9 cellular contexts compared by ENCODE assay signal in the genomic region with DNA sequence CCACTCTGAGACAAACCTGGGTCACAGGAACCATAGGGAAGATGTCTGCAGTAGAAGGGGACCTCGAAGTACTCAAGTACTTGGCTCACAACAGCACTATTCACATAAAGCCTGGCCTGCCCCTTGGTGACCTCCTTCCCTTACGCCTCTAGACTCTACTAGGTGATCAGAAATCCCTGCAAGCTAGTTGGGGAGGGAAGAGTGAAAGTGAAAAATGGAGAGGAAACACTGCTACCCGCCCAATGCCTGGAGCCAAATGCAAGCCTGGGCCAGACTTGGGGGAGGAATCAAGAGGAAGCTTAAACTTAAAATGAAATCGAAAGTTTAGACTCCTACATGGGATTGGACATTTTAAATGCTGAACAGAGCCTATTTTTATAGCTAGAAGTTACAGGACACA. TPM values are rescaled to one million over a fixed set of nuclear protein-coding genes. Genes with fewer than 3 reads are reported as not detected.
DNase-seq lines count a peak whose midpoint lies in the region; ATAC-seq and TF ChIP-seq lines count a peak whose summit lies in the region.
"Not testable (repeated sequence)": the region's sequence is repeated elsewhere in the genome, so short reads cannot be mapped to it uniquely, and the experiment has no call there.
"Had no signal": no experiment of that assay in that cellular context is flagged by ENCODE, and none has a peak within 500 bp of the region (broad histone marks: within the 10 kb centered on the region; RNA-seq: fewer than 3 reads in every experiment).

No MANE protein-coding gene starts in this region.

- not testable (repeated sequence) for H3K36me3 Mint-ChIP-seq in activated CD8-positive, alpha-beta T cell treated with anti-CD3 and anti-CD28 coated beads, Interleukin-2, amount 10 ng/mL, durations not matched to agents 7 days and 5 days (ENCODE audit: low read depth)

- H3K4me1 ChIP-seq in ACC112 (ENCODE audit: control insufficient read depth, insufficient read depth, low read length, unreplicated experiment); right cardiac atrium (ENCODE audit: control insufficient read depth, insufficient read depth, low read length); upper lobe of right lung: not testable (repeated sequence)

- CTCF ChIA-PET in activated CD8-positive, alpha-beta T cell treated with anti-CD3 and anti-CD28 coated beads, Interleukin-2, amount 10 ng/mL, durations not matched to agents 7 days and 5 days (lab: Charles Lee): not testable (repeated sequence)

- not testable (repeated sequence) for H3K27me3 Mint-ChIP-seq in activated CD8-positive, alpha-beta T cell treated with anti-CD3 and anti-CD28 coated beads, Interleukin-2, amount 10 ng/mL, durations not matched to agents 7 days and 5 days (ENCODE audit: low read depth)

- WGBS in right cardiac atrium: 33% methylated on average over 2 of the region's 4 CpGs

- not testable (repeated sequence) for H3K9me3 ChIP-seq in right cardiac atrium (ENCODE audit: control insufficient read depth, low read length); upper lobe of right lung

- H3K27ac Mint-ChIP-seq in activated CD8-positive, alpha-beta T cell treated with anti-CD3 and anti-CD28 coated beads, Interleukin-2, amount 10 ng/mL, durations not matched to agents 7 days and 5 days: not testable (repeated sequence)

- not testable (repeated sequence) for H3K4me1 Mint-ChIP-seq in activated CD8-positive, alpha-beta T cell treated with anti-CD3 and anti-CD28 coated beads, Interleukin-2, amount 10 ng/mL, durations not matched to agents 7 days and 5 days (ENCODE audit: low read depth)

- peak; percentile 4 for ATAC-seq in activated CD8-positive, alpha-beta T cell treated with anti-CD3 and anti-CD28 coated beads, Interleukin-2, amount 10 ng/mL, durations not matched to agents 7 days and 5 days
- ATAC-seq in right cardiac atrium (peak; percentile 42 to 59), upper lobe of right lung (peak; percentile 44)

- H2AFZ ChIP-seq in ACC112 (ENCODE audit: low read length, unreplicated experiment): not testable (repeated sequence)

- H3K27ac ChIP-seq in ACC112 (ENCODE audit: low read depth, low read length); right cardiac atrium (ENCODE audit: low read length); upper lobe of right lung: not testable (repeated sequence)
- H3K27ac ChIP-seq in coronary artery: peak overlapping the region in 1 of 2 donors; percentile 81

- not testable (repeated sequence) for H3K79me2 ChIP-seq in ACC112 (ENCODE audit: control insufficient read depth, insufficient read depth, low read length, unreplicated experiment)

- H3K4me3 ChIP-seq in ACC112 (ENCODE audit: low read depth, low read length) (peak overlapping the region; percentile 72), coronary artery (peak overlapping the region; percentile 60), upper lobe of right lung (peak overlapping the region; percentile 34)
- H3K4me3 ChIP-seq in fibroblast of villous mesenchyme (ENCODE audit: low read depth, low read length); right cardiac atrium (ENCODE audit: low read length): not testable (repeated sequence)

- POLR2A ChIA-PET in activated CD8-positive, alpha-beta T cell treated with anti-CD3 and anti-CD28 coated beads, Interleukin-2, amount 10 ng/mL, durations not matched to agents 7 days and 5 days (lab: Charles Lee): not testable (repeated sequence)

- H3K27me3 ChIP-seq in ACC112 (ENCODE audit: insufficient read depth, low read length); right cardiac atrium (ENCODE audit: control insufficient read depth, insufficient read depth); upper lobe of right lung: not testable (repeated sequence)

- intact Hi-C loops in right cardiac atrium (cut with DNase I); upper lobe of right lung (cut with DNase I): not testable (repeated sequence)

- peak; percentile 1 for DNase-seq in M059J (ENCODE audit: low read depth)
- DNase-seq in activated CD8-positive, alpha-beta T cell treated with anti-CD3 and anti-CD28 coated beads, Interleukin-2, amount 10 ng/mL, durations not matched to agents 7 days and 5 days: not testable (repeated sequence)
- peak; percentile 7 for DNase-seq in coronary artery (ENCODE audit: low spot score)
- peak; percentile 12 for DNase-seq in fibroblast of villous mesenchyme (ENCODE audit: low read depth)
- peak; percentile 17 to 81 (median 63) for DNase-seq in right cardiac atrium
- peak; percentile 5 for DNase-seq in medulla oblongata (ENCODE audit: extremely low spot score)
- DNase-seq in upper lobe of right lung: peak; percentile 55

- not testable (repeated sequence) for H3K4me3 Mint-ChIP-seq in activated CD8-positive, alpha-beta T cell treated with anti-CD3 and anti-CD28 coated beads, Interleukin-2, amount 10 ng/mL, durations not matched to agents 7 days and 5 days

- H3K36me3 ChIP-seq in ACC112 (ENCODE audit: insufficient read depth, low read length); upper lobe of right lung: not testable (repeated sequence)

- TF ChIP-seq CTCF in coronary artery (IDR thresholded peaks at IDR 0.05); fibroblast of villous mesenchyme (IDR thresholded peaks at IDR 0.05; ENCODE audit: insufficient read depth, low read depth, low read length); upper lobe of right lung (IDR thresholded peaks at IDR 0.05): not testable (repeated sequence)

- H3K9me3 Mint-ChIP-seq in activated CD8-positive, alpha-beta T cell treated with anti-CD3 and anti-CD28 coated beads, Interleukin-2, amount 10 ng/mL, durations not matched to agents 7 days and 5 days (ENCODE audit: insufficient read depth): not testable (repeated sequence)

RNA-seq across cellular contexts. Expression of gene SYT15, which starts 17.6 kb away (rescaled TPM):
- total RNA-seq in M059J (2014; rRNA removed; shearing (Covaris generic)): 0.02 and 0.05 TPM in 2 replicates
- total RNA-seq in activated CD8-positive, alpha-beta T cell treated with anti-CD3 and anti-CD28 coated beads, Interleukin-2, amount 10 ng/mL, durations not matched to agents 7 days and 5 days: 1 to 10 TPM in 1 of 2 experiments, under 1 TPM in 1; 0.55 to 1.0 TPM
- total RNA-seq in fibroblast of villous mesenchyme (under 0.01 and 0.64 TPM in 2 replicates), right cardiac atrium (1 to 10 TPM; 2.7 to 4.1 (median 3.5) TPM), upper lobe of right lung (45.4 TPM)
- polyA plus RNA-seq in right cardiac atrium: 2.6 TPM

RNA-seq across cellular contexts. Expression of gene GPRIN2, which starts 40.1 kb away (rescaled TPM):
- total RNA-seq in M059J (2014; rRNA removed; shearing (Covaris generic)): 0.10 and 1.6 TPM in 2 replicates
- not detected for total RNA-seq in activated CD8-positive, alpha-beta T cell treated with anti-CD3 and anti-CD28 coated beads, Interleukin-2, amount 10 ng/mL, durations not matched to agents 7 days and 5 days
- not detected in 2 replicates for total RNA-seq in fibroblast of villous mesenchyme
- total RNA-seq in right cardiac atrium: not detected
- not detected for polyA plus RNA-seq in right cardiac atrium
- total RNA-seq in upper lobe of right lung: 56.2 TPM
- polyA plus RNA-seq: CD14-positive monocyte had no signal

Comparison
In these comparisons a context has a peak if more than half of its experiments do, and no peak if none do; other contexts are left out.
1. RNA of gene GPRIN2, which starts 40.1 kb away (total RNA-seq): 56.2 TPM in upper lobe of right lung (single experiment); 0.10 to 1.6 TPM in M059J, not detected in right cardiac atrium, not detected in activated CD8-positive, alpha-beta T cell treated with anti-CD3 and anti-CD28 coated beads, Interleukin-2, amount 10 ng/mL, durations not matched to agents 7 days and 5 days and not detected in fibroblast of villous mesenchyme; every median in the first group is over 10 times any median in the second.
2. Peak in every context shown above with its lines, with median percentiles within 50 percentile points of each other: ATAC-seq.